In the genomic region with DNA sequence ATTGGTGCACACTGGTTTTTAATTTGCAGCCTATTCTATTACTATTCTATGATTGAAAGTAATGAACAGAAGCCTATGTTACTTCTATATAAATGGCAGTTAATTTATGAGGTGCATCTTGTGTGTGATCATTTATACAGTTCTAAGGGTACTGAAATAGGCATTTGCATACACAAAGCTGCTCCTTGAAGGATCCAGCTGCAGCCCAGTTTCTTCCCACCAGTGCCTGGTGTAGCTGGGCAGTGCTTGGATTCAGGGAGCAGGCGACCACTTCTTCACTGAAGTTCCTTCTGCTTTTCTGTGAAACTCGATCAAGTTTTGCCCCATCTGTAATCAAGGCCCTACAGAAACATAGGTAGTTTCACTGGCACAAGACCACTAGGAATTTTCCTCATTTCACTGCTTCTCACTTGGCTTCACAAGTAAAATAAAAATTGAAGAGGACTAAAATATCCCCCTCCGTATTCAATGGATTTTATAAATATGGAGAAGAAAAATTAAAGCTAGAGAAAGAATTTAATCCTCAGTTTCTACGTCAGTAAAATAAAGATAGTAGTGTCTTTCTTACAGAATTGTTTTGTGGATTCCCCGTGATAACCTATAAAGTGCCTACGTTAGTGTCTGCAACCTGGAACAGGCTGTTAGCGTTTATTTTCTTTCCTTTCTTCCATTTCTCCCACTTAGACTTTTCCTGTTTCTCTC, we compare ENCODE assay signal across 1 cellular context.
A peak's percentile ranks its signal among the peaks of the same experiment; 100 is the strongest.
TF ChIP-seq lines count a peak whose summit lies in the region.

No MANE protein-coding gene starts in this region.

TF ChIP-seq in HepG2, 621 proteins besides CTCF, POLR2A, EP300 and RAD21:
- TF ChIP-seq PITX1 (CRISPR knock-in tag; IDR thresholded peaks at IDR 0.05) (no peak), KAT8 (CRISPR knock-in tag; IDR thresholded peaks at IDR 0.05) (0 out of 2 replicates have a peak, but pooled peaks have one; percentile 5), SNAPC4 (CRISPR knock-in tag; IDR thresholded peaks at IDR 0.05) (no peak), ZNF431 (CRISPR knock-in tag; IDR thresholded peaks at IDR 0.05; ENCODE audit: borderline replicate concordance, low read depth) (0 out of 2 replicates have a peak, but pooled peaks have one; percentile 19)
